8 cellular contexts compared by ENCODE assay signal in genomic region chr19:49339364-49340068, GRCh38. TPM values are rescaled to one million over a fixed set of nuclear protein-coding genes. Genes with fewer than 3 reads are reported as not detected.
DNase-seq lines count a peak whose midpoint lies in the region; ATAC-seq and TF ChIP-seq lines count a peak whose summit lies in the region.

No MANE protein-coding gene starts in this region.

- TF ChIP-seq CTCF in endodermal cell (conservative IDR thresholded peaks at IDR 0.05): no peak
- no peak for TF ChIP-seq CTCF in lower leg skin (IDR thresholded peaks at IDR 0.05)
- TF ChIP-seq CTCF in thoracic aorta (IDR thresholded peaks at IDR 0.05): no peak

- 17 to 35% methylated on average over 7 to 45 of the region's 45 CpGs for WGBS in endodermal cell (ENCODE audit: insufficient coverage in 1 of 2, insufficient read length in 1 of 2), 2 experiments
- WGBS in lower leg skin, 2 donors: 15 to 26% methylated on average over 38 to 45 of the region's 45 CpGs

- H3K36me3 Mint-ChIP-seq in endodermal cell (ENCODE audit: low read depth): peaks cover 58% of the 10 kb centered on the region
- peaks cover 42% of the 10 kb centered on the region for H3K36me3 Mint-ChIP-seq in activated naive CD4-positive, alpha-beta T cell treated with anti-CD3 and anti-CD28 coated beads, Interleukin-2, amount 10 ng/mL, durations not matched to agents 7 days and 5 days

- H3K27me3 ChIP-seq in endodermal cell (ENCODE audit: control insufficient read depth, insufficient read depth, low read length, poor library complexity, severe bottlenecking) (peaks cover 6% of the 10 kb centered on the region), thoracic aorta (replicated peaks; ENCODE audit: insufficient read depth) (no peaks in the 10 kb centered on the region)

- intact Hi-C loops in lower leg skin (cut with DNase I; ENCODE audit: low total_unique reads): no loop called here

- CTCF ChIA-PET in activated naive CD4-positive, alpha-beta T cell treated with anti-CD3 and anti-CD28 coated beads, Interleukin-2, amount 10 ng/mL, durations not matched to agents 7 days and 5 days (lab: Charles Lee): no interaction called here

- H3K36me3 ChIP-seq in endodermal cell (ENCODE audit: control insufficient read depth, insufficient read depth, low read length): peaks cover 47% of the 10 kb centered on the region
- H3K36me3 ChIP-seq in thoracic aorta: peaks cover 28% of the 10 kb centered on the region

- peak; percentile 75 for ATAC-seq in thoracic aorta (ENCODE audit: insufficient number of reproducible peaks, low FRiP score, low read depth)
- no peak for ATAC-seq in GM19324 (IDR thresholded peaks at IDR 0.05; ENCODE audit: low FRiP score, unreplicated experiment)

- peak overlapping the region; percentile 86 for H3K27ac Mint-ChIP-seq in endodermal cell
- no peak overlapping the region for H3K27ac Mint-ChIP-seq in activated naive CD4-positive, alpha-beta T cell treated with anti-CD3 and anti-CD28 coated beads, Interleukin-2, amount 10 ng/mL, durations not matched to agents 7 days and 5 days

- DNase-seq in Caki2 (ENCODE audit: low read depth): peak; percentile 97
- peak; percentile 44 for DNase-seq in NCI-H460 (ENCODE audit: extremely low read depth, low read depth)
- peak; percentile 96 for DNase-seq in endodermal cell
- peak; percentile 85 to 96 for DNase-seq in lower leg skin (ENCODE audit: low spot score in 2 of 2)
- peak; percentile 57 for DNase-seq in thoracic aorta (ENCODE audit: low spot score)
- no peak for DNase-seq in GDM1 (lab: John Stamatoyannopoulos, UW)
- no peak for DNase-seq in activated naive CD4-positive, alpha-beta T cell treated with anti-CD3 and anti-CD28 coated beads, Interleukin-2, amount 10 ng/mL, durations not matched to agents 7 days and 5 days

- in situ Hi-C loops in Caki2 (cut with HindIII; ENCODE audit: low pct_unique_long_range_greater_than_20kb, low sequenced_read_pairs): no loop called here

- H3K9me3 Mint-ChIP-seq in endodermal cell: peaks cover 3% of the 10 kb centered on the region
- H3K9me3 Mint-ChIP-seq in activated naive CD4-positive, alpha-beta T cell treated with anti-CD3 and anti-CD28 coated beads, Interleukin-2, amount 10 ng/mL, durations not matched to agents 7 days and 5 days: no peaks in the 10 kb centered on the region

- H3K9me3 ChIP-seq in endodermal cell (ENCODE audit: control insufficient read depth, low read length) (no peaks in the 10 kb centered on the region), thoracic aorta (no peaks in the 10 kb centered on the region)

- H3K4me3 Mint-ChIP-seq in endodermal cell: peak overlapping the region; percentile 47
- no peak overlapping the region for H3K4me3 Mint-ChIP-seq in activated naive CD4-positive, alpha-beta T cell treated with anti-CD3 and anti-CD28 coated beads, Interleukin-2, amount 10 ng/mL, durations not matched to agents 7 days and 5 days

- no peaks in the 10 kb centered on the region for H3K4me1 ChIP-seq in endodermal cell (ENCODE audit: control insufficient read depth, insufficient read depth, low read length)
- peaks cover 5 to 22% of the 10 kb centered on the region in 2 donors for H3K4me1 ChIP-seq in thoracic aorta (ENCODE audit: control insufficient read depth in 1 of 2, low read depth in 2 of 2)

- H3K4me3 ChIP-seq in endodermal cell (ENCODE audit: low read length) (no peak overlapping the region), lower leg skin (ENCODE audit: low read depth, poor library complexity, severe bottlenecking) (no peak overlapping the region), thoracic aorta (peak overlapping the region; percentile 70)

- peaks cover 14% of the 10 kb centered on the region for H3K27me3 Mint-ChIP-seq in endodermal cell (ENCODE audit: insufficient read depth)
- no peaks in the 10 kb centered on the region for H3K27me3 Mint-ChIP-seq in activated naive CD4-positive, alpha-beta T cell treated with anti-CD3 and anti-CD28 coated beads, Interleukin-2, amount 10 ng/mL, durations not matched to agents 7 days and 5 days

- no peak overlapping the region for H3K9ac ChIP-seq in endodermal cell (ENCODE audit: extremely low read depth, low read length, poor library complexity, severe bottlenecking)

- peaks cover 13% of the 10 kb centered on the region for H3K4me1 Mint-ChIP-seq in endodermal cell
- peaks cover 49% of the 10 kb centered on the region for H3K4me1 Mint-ChIP-seq in activated naive CD4-positive, alpha-beta T cell treated with anti-CD3 and anti-CD28 coated beads, Interleukin-2, amount 10 ng/mL, durations not matched to agents 7 days and 5 days

- no peak for TF ChIP-seq POLR2A in lower leg skin (IDR thresholded peaks at IDR 0.05)

- H3K27ac ChIP-seq in endodermal cell (ENCODE audit: low read depth, low read length) (no peak overlapping the region), thoracic aorta (peak overlapping the region; percentile 65 to 86)

RNA-seq across cellular contexts. Expression of gene CD37, which starts 4.3 kb away (rescaled TPM):
- total RNA-seq in Caki2 (2014; rRNA removed; shearing (Covaris generic); ENCODE audit: low replicate concordance): not detected in 2 replicates
- total RNA-seq in NCI-H460 (2014; rRNA removed; shearing (Covaris generic)): not detected in 2 replicates
- polyA plus RNA-seq in NCI-H460 (2014; cell fraction: nucleus; rRNA removed): not detected in 2 replicates
- total RNA-seq in endodermal cell: not detected
- not detected for polyA plus RNA-seq in endodermal cell (2013, experiment 1 of 2)
- polyA plus RNA-seq in endodermal cell (2013, experiment 2 of 2): not detected
- 1 to 10 TPM; 2.6 to 8.5 (median 5.9) TPM for total RNA-seq in lower leg skin
- 10 to 100 TPM; 29.8 to 33.0 TPM for total RNA-seq in thoracic aorta

RNA-seq across cellular contexts. Expression of gene SLC6A16, which starts 14.5 kb away (rescaled TPM):
- 0.90 and 1.6 TPM in 2 replicates for total RNA-seq in Caki2 (2014; rRNA removed; shearing (Covaris generic); ENCODE audit: low replicate concordance)
- total RNA-seq in NCI-H460 (2014; rRNA removed; shearing (Covaris generic)): 0.30 and 0.43 TPM in 2 replicates
- 0.42 and 0.93 TPM in 2 replicates for polyA plus RNA-seq in NCI-H460 (2014; cell fraction: nucleus; rRNA removed)
- total RNA-seq in endodermal cell (1 to 10 TPM; 3.3 to 3.4 TPM), lower leg skin (1 to 10 TPM in 1 of 4 donors, under 1 TPM in 2, not detected in 1; 0.55 to 1.2 (median 0.95) TPM), thoracic aorta (1 to 10 TPM; 2.4 to 2.8 TPM)
- 6.1 TPM for polyA plus RNA-seq in endodermal cell (2013, experiment 1 of 2)
- 4.9 TPM for polyA plus RNA-seq in endodermal cell (2013, experiment 2 of 2)

RNA-seq across cellular contexts. Expression of gene TEAD2, which starts 22.7 kb away (rescaled TPM):
- 36.8 and 42.4 TPM in 2 replicates for total RNA-seq in Caki2 (2014; rRNA removed; shearing (Covaris generic); ENCODE audit: low replicate concordance)
- 13.7 and 13.8 TPM in 2 replicates for total RNA-seq in NCI-H460 (2014; rRNA removed; shearing (Covaris generic))
- 11.7 and 12.9 TPM in 2 replicates for polyA plus RNA-seq in NCI-H460 (2014; cell fraction: nucleus; rRNA removed)
- total RNA-seq in endodermal cell (100 to 1,000 TPM; 142 to 166 TPM), lower leg skin (10 to 100 TPM in 2 of 4 donors, 1 to 10 TPM in 2; 1.3 to 17.6 (median 9.8) TPM), thoracic aorta (10 to 100 TPM; 26.4 to 41.3 TPM)
- polyA plus RNA-seq in endodermal cell (2013, experiment 1 of 2): 147 TPM
- 145 TPM for polyA plus RNA-seq in endodermal cell (2013, experiment 2 of 2)

RNA-seq across cellular contexts. Expression of gene DKKL1, which starts 24.2 kb away (rescaled TPM):
- 0.30 TPM in 1 of 2 replicates, not detected in the other for total RNA-seq in Caki2 (2014; rRNA removed; shearing (Covaris generic); ENCODE audit: low replicate concordance)
- not detected in 2 replicates for total RNA-seq in NCI-H460 (2014; rRNA removed; shearing (Covaris generic))
- polyA plus RNA-seq in NCI-H460 (2014; cell fraction: nucleus; rRNA removed): not detected in 2 replicates
- total RNA-seq in endodermal cell (1 to 10 TPM; 1.8 to 2.1 TPM), lower leg skin (1 to 10 TPM in 1 of 4 donors, not detected in 3; 3.0 TPM), thoracic aorta (under 1 TPM in 1 of 2 donors, not detected in 1; 0.95 TPM)
- 6.5 TPM for polyA plus RNA-seq in endodermal cell (2013, experiment 1 of 2)
- 3.4 TPM for polyA plus RNA-seq in endodermal cell (2013, experiment 2 of 2)

RNA-seq across cellular contexts. Expression of gene KASH5, which starts 48.5 kb away (rescaled TPM):
- total RNA-seq in Caki2 (2014; rRNA removed; shearing (Covaris generic); ENCODE audit: low replicate concordance): 0.30 TPM in 1 of 2 replicates, not detected in the other
- total RNA-seq in NCI-H460 (2014; rRNA removed; shearing (Covaris generic)): not detected in 2 replicates
- polyA plus RNA-seq in NCI-H460 (2014; cell fraction: nucleus; rRNA removed): not detected in 2 replicates
- under 1 TPM in 1 of 2 donors, not detected in 1; 0.13 TPM for total RNA-seq in endodermal cell
- polyA plus RNA-seq in endodermal cell (2013, experiment 1 of 2): not detected
- not detected for polyA plus RNA-seq in endodermal cell (2013, experiment 2 of 2)
- total RNA-seq in lower leg skin: not detected
- not detected for total RNA-seq in thoracic aorta

Comparison
In these comparisons a context has a peak if more than half of its experiments do, and no peak if none do; other contexts are left out.
1. DNase-seq: peak in Caki2 (single experiment), NCI-H460 (single experiment), endodermal cell (single experiment), lower leg skin (2 of 2) and thoracic aorta (single experiment); none in GDM1 (single experiment) and activated naive CD4-positive, alpha-beta T cell treated with anti-CD3 and anti-CD28 coated beads, Interleukin-2, amount 10 ng/mL, durations not matched to agents 7 days and 5 days (single experiment).